1 cellular context compared by ENCODE assay signal in the genomic region with DNA sequence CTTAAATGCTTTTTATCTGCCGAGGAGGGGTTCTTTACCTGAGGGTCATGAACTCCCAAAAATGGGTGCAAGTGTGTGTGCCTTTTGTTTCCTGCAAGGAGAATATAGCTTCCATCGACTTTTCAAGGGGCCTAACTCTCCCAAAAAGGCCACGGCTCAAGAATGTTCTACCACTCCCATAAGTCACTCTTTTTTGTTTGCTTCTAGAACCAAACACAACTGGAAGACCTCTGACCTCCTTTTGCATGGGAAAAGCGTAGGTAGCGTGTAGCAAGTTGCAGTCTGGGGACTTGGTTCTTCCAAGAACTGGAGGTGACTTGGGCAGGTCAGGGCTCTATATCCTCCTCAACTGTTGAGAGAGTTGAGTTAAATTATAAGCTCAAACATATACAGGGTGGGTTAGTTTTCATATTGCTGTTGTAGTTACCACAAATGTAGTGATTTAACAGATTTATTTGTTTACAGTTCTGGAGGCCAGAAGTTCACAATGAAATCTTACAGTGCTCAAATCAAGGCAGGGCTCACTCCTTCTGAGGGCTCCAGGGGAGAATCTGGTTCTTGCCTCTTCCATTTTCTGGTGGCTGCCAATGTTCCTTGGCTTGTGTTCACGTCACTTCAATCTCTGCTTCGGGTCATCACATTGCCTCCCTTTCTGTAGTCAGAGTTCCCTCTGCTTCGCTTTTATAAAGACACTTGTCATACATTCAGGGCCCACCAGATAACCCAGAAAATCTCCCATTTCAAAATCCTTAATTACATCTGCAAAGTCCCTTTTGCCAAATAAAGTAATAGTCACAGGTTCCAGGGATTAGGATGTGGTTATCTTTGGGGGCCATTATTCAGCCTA.
TF ChIP-seq lines count a peak whose summit lies in the region.

No MANE protein-coding gene starts in this region.

TF ChIP-seq in neural cell, 6 proteins besides CTCF, POLR2A, EP300 and RAD21:
- TF ChIP-seq, protein P1, sequence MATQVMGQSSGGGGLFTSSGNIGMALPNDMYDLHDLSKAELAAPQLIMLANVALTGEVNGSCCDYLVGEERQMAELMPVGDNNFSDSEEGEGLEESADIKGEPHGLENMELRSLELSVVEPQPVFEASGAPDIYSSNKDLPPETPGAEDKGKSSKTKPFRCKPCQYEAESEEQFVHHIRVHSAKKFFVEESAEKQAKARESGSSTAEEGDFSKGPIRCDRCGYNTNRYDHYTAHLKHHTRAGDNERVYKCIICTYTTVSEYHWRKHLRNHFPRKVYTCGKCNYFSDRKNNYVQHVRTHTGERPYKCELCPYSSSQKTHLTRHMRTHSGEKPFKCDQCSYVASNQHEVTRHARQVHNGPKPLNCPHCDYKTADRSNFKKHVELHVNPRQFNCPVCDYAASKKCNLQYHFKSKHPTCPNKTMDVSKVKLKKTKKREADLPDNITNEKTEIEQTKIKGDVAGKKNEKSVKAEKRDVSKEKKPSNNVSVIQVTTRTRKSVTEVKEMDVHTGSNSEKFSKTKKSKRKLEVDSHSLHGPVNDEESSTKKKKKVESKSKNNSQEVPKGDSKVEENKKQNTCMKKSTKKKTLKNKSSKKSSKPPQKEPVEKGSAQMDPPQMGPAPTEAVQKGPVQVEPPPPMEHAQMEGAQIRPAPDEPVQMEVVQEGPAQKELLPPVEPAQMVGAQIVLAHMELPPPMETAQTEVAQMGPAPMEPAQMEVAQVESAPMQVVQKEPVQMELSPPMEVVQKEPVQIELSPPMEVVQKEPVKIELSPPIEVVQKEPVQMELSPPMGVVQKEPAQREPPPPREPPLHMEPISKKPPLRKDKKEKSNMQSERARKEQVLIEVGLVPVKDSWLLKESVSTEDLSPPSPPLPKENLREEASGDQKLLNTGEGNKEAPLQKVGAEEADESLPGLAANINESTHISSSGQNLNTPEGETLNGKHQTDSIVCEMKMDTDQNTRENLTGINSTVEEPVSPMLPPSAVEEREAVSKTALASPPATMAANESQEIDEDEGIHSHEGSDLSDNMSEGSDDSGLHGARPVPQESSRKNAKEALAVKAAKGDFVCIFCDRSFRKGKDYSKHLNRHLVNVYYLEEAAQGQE (IDR thresholded peaks at IDR 0.05; ENCODE audit: borderline replicate concordance): no peak
- TF ChIP-seq POLR2AphosphoS5 (IDR thresholded peaks at IDR 0.05): no peak
- no peak for TF ChIP-seq TAF1 (IDR thresholded peaks at IDR 0.05; ENCODE audit: low read depth)
- TF ChIP-seq EZH2 (IDR thresholded peaks at IDR 0.05; ENCODE audit: borderline replicate concordance, insufficient read depth, low read length, poor library complexity, severe bottlenecking): no peak
- no peak for TF ChIP-seq MXI1 (conservative IDR thresholded peaks at IDR 0.05; ENCODE audit: poor library complexity, severe bottlenecking)
- no peak for TF ChIP-seq SMC3 (conservative IDR thresholded peaks at IDR 0.05; ENCODE audit: poor library complexity)
